Comparison of ENCODE assay signal across 2 cellular contexts in the genomic region with DNA sequence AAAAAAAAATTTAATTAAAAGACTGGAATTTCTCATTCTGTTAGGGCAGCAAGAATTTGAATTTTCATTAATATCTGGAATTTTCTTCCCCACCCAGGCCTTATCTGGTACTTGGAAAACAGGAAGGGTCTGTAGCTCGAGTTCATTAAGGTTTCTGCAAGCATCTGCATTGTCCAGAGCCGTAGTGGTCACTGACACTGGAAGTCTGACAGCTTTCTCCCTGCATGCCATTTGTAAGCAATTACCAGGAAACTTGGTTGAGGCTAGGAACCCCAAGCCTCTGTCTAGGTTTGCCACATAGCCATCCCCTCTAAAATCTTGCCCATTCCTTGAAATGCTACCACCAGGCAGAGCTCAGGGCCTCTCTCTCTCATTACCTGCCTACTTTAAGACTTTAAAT.
TF ChIP-seq lines count a peak whose summit lies in the region.

No MANE protein-coding gene starts in this region.

TF ChIP-seq in IMR-90, 13 proteins besides CTCF, POLR2A, EP300 and RAD21:
- TF ChIP-seq MAZ (IDR thresholded peaks at IDR 0.05; ENCODE audit: borderline replicate concordance, low read depth, low read length) (no peak), MAFK (IDR thresholded peaks at IDR 0.05; ENCODE audit: low read depth, low read length) (no peak), CEBPB (IDR thresholded peaks at IDR 0.05; ENCODE audit: low read depth, low read length) (no peak), SMC3 (IDR thresholded peaks at IDR 0.05; ENCODE audit: low read depth, low read length) (no peak), NFE2L2 (IDR thresholded peaks at IDR 0.05; ENCODE audit: low read depth, low read length) (no peak), RFX5 (IDR thresholded peaks at IDR 0.05; ENCODE audit: low read depth, low read length) (no peak), FOS (IDR thresholded peaks at IDR 0.05; ENCODE audit: low read depth, low read length) (no peak), RCOR1 (IDR thresholded peaks at IDR 0.05; ENCODE audit: insufficient replicate concordance, low read length) (no peak), MXI1 (IDR thresholded peaks at IDR 0.05; ENCODE audit: borderline replicate concordance, low read depth, low read length) (no peak), BHLHE40 (IDR thresholded peaks at IDR 0.05; ENCODE audit: low read depth, low read length) (no peak), CHD1 (IDR thresholded peaks at IDR 0.05; ENCODE audit: low read depth, low read length) (no peak)
- TF ChIP-seq, protein P1, sequence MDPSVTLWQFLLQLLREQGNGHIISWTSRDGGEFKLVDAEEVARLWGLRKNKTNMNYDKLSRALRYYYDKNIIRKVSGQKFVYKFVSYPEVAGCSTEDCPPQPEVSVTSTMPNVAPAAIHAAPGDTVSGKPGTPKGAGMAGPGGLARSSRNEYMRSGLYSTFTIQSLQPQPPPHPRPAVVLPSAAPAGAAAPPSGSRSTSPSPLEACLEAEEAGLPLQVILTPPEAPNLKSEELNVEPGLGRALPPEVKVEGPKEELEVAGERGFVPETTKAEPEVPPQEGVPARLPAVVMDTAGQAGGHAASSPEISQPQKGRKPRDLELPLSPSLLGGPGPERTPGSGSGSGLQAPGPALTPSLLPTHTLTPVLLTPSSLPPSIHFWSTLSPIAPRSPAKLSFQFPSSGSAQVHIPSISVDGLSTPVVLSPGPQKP (IDR thresholded peaks at IDR 0.05; ENCODE audit: borderline replicate concordance, low read depth, low read length): no peak
- TF ChIP-seq, protein P2, sequence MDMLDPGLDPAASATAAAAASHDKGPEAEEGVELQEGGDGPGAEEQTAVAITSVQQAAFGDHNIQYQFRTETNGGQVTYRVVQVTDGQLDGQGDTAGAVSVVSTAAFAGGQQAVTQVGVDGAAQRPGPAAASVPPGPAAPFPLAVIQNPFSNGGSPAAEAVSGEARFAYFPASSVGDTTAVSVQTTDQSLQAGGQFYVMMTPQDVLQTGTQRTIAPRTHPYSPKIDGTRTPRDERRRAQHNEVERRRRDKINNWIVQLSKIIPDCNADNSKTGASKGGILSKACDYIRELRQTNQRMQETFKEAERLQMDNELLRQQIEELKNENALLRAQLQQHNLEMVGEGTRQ (IDR thresholded peaks at IDR 0.05; ENCODE audit: low read depth, low read length): no peak

TF ChIP-seq in endothelial cell of umbilical vein, 7 proteins besides CTCF, POLR2A, EP300 and RAD21:
- TF ChIP-seq GATA2 (IDR thresholded peaks at IDR 0.05; ENCODE audit: insufficient read depth, insufficient read length, low read depth, low read length): no peak
- TF ChIP-seq, protein P3, sequence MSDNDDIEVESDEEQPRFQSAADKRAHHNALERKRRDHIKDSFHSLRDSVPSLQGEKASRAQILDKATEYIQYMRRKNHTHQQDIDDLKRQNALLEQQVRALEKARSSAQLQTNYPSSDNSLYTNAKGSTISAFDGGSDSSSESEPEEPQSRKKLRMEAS (IDR thresholded peaks at IDR 0.05; ENCODE audit: insufficient read depth, insufficient read length): no peak
- TF ChIP-seq JUN (IDR thresholded peaks at IDR 0.05; ENCODE audit: borderline replicate concordance, insufficient read depth, insufficient read length, low read depth): no peak
- no peak for TF ChIP-seq EZH2 (IDR thresholded peaks at IDR 0.05; ENCODE audit: borderline replicate concordance, low read depth, low read length, severe bottlenecking)
- TF ChIP-seq MYC (IDR thresholded peaks at IDR 0.05; ENCODE audit: low read depth, low read length): no peak
- TF ChIP-seq FOS (IDR thresholded peaks at IDR 0.05; ENCODE audit: borderline replicate concordance, insufficient read depth, low read length): no peak
- TF ChIP-seq POLR2AphosphoS5 (IDR thresholded peaks at IDR 0.05; ENCODE audit: insufficient read depth, low read depth, low read length): no peak
